In genomic region chr4:36485885-36486284, GRCh38 we compare ENCODE assay signal across 40 cellular contexts.
"Had no signal": no experiment of that assay in that cellular context is flagged by ENCODE, and none has a peak within 500 bp of the region (broad histone marks: within the 10 kb centered on the region; RNA-seq: fewer than 3 reads in every experiment).

No MANE protein-coding gene starts in this region.

- H3K4me1 Mint-ChIP-seq: activated naive CD4-positive, alpha-beta T cell treated with anti-CD3 and anti-CD28 coated beads, Interleukin-2, amount 10 ng/mL, durations not matched to agents 7 days and 5 days; activated naive CD4-positive, alpha-beta T cell treated with anti-CD3 and anti-CD28 coated beads, Interleukin-2, amount 50 U/mL, for 24 hours; activated naive CD8-positive, alpha-beta T cell treated with anti-CD3 and anti-CD28 coated beads for 36 hours; activated naive CD8-positive, alpha-beta T cell treated with anti-CD3 and anti-CD28 coated beads, Interleukin-2, amount 10 ng/mL, durations not matched to agents 7 days and 5 days; activated naive CD8-positive, alpha-beta T cell treated with anti-CD3 and anti-CD28 coated beads, Interleukin-2, amount 50 U/mL, for 24 hours; activated T-helper 17 cell treated with anti-CD3 and anti-CD28 coated beads, Interleukin-2, amount 50 U/mL, for 72 hours; brain; central memory CD8-positive, alpha-beta T cell had no signal

- H3K4me1 ChIP-seq: adrenal gland, ascending aorta, body of pancreas, breast epithelium had no signal

- H3K27ac ChIP-seq: adrenal gland, ascending aorta, body of pancreas, brain microvascular endothelial cell, breast epithelium, cardiac muscle cell had no signal

- FAIRE-seq: astrocyte, bronchial epithelial cell had no signal

- H3K36me3 Mint-ChIP-seq: activated naive CD4-positive, alpha-beta T cell treated with anti-CD3 and anti-CD28 coated beads, Interleukin-2, amount 10 ng/mL, durations not matched to agents 7 days and 5 days; activated naive CD4-positive, alpha-beta T cell treated with anti-CD3 and anti-CD28 coated beads, Interleukin-2, amount 50 U/mL, for 24 hours; activated naive CD4-positive, alpha-beta T cell treated with anti-CD3 and anti-CD28 coated beads, Interleukin-2, amount 50 U/mL, for 72 hours; activated naive CD8-positive, alpha-beta T cell; activated naive CD8-positive, alpha-beta T cell treated with anti-CD3 and anti-CD28 coated beads for 36 hours; activated naive CD8-positive, alpha-beta T cell treated with anti-CD3 and anti-CD28 coated beads, Interleukin-2, amount 10 ng/mL, durations not matched to agents 7 days and 5 days; brain had no signal

- H3K4me3 Mint-ChIP-seq: activated naive CD4-positive, alpha-beta T cell treated with anti-CD3 and anti-CD28 coated beads for 36 hours; activated naive CD4-positive, alpha-beta T cell treated with anti-CD3 and anti-CD28 coated beads, Interleukin-2, amount 10 ng/mL, durations not matched to agents 7 days and 5 days; activated naive CD4-positive, alpha-beta T cell treated with anti-CD3 and anti-CD28 coated beads, Interleukin-2, amount 50 U/mL, for 24 hours; activated naive CD8-positive, alpha-beta T cell; activated naive CD8-positive, alpha-beta T cell treated with anti-CD3 and anti-CD28 coated beads for 36 hours; activated naive CD8-positive, alpha-beta T cell treated with anti-CD3 and anti-CD28 coated beads, Interleukin-2, amount 10 ng/mL, durations not matched to agents 7 days and 5 days; activated naive CD8-positive, alpha-beta T cell treated with anti-CD3 and anti-CD28 coated beads, Interleukin-2, amount 50 U/mL, for 24 hours; activated T-cell treated with anti-CD3 and anti-CD28 coated beads, Interleukin-2, amount 50 U/mL, for 24 hours; activated T-cell treated with anti-CD3 and anti-CD28 coated beads, Interleukin-2, amount 50 U/mL, for 4 hours; activated T-cell treated with anti-CD3 and anti-CD28 coated beads, Interleukin-2, amount 50 U/mL, for 72 hours; activated T-helper 1 cell treated with anti-CD3 and anti-CD28 coated beads, Interleukin-12 subunit alpha, Interleukin-12 subunit beta, Interleukin-2, Interleukin-4 antibody, amounts not matched to agents 30 ng/mL and 10 ng/mL and 1 ng/mL, durations not matched to agents 14 hours and 24 hours and 36 hours; activated T-helper 17 cell treated with anti-CD3 and anti-CD28 coated beads, Interleukin-2, amount 50 U/mL, for 72 hours; brain; central memory CD8-positive, alpha-beta T cell had no signal

- H3K9me3 ChIP-seq: ascending aorta, body of pancreas, breast epithelium had no signal

- DNase-seq: activated effector memory CD4-positive, alpha-beta T cell treated with anti-CD3 and anti-CD28 coated beads, Interleukin-2, amount 50 U/mL, for 16 hours; activated effector memory CD4-positive, alpha-beta T cell treated with Interleukin-2 at 50 U/mL for 16 hours; activated gamma-delta T cell; activated gamma-delta T cell treated with Interleukin-2 at 50 U/mL for 16 hours; activated naive CD4-positive, alpha-beta T cell; activated naive CD4-positive, alpha-beta T cell treated with anti-CD3 and anti-CD28 coated beads for 36 hours; activated naive CD4-positive, alpha-beta T cell treated with anti-CD3 and anti-CD28 coated beads, Interleukin-2, amount 10 ng/mL, durations not matched to agents 7 days and 5 days; activated naive CD4-positive, alpha-beta T cell treated with anti-CD3 and anti-CD28 coated beads, Interleukin-2, amount 50 U/mL, for 16 hours; activated naive CD4-positive, alpha-beta T cell treated with Interleukin-2 at 50 U/mL for 16 hours; activated naive CD8-positive, alpha-beta T cell treated with anti-CD3 and anti-CD28 coated beads for 36 hours; activated naive CD8-positive, alpha-beta T cell treated with anti-CD3 and anti-CD28 coated beads, Interleukin-2, amount 10 ng/mL, durations not matched to agents 7 days and 5 days; activated naive CD8-positive, alpha-beta T cell treated with anti-CD3 and anti-CD28 coated beads, Interleukin-2, amount 50 U/mL, for 24 hours; activated T-cell treated with anti-CD3 and anti-CD28 coated beads, Interleukin-2, amount 50 U/mL, for 1 hour; activated T-cell treated with anti-CD3 and anti-CD28 coated beads, Interleukin-2, amount 50 U/mL, for 24 hours; activated T-cell treated with anti-CD3 and anti-CD28 coated beads, Interleukin-2, amount 50 U/mL, for 4 hours; activated T-cell treated with anti-CD3 and anti-CD28 coated beads, Interleukin-2, amount 50 U/mL, for 48 hours; activated T-cell treated with anti-CD3 and anti-CD28 coated beads, Interleukin-2, amount 50 U/mL, for 72 hours; adrenal gland; amniotic stem cell; amygdala; anterior cingulate cortex; aorta; body of pancreas; brain microvascular endothelial cell; caudate nucleus; central memory CD4-positive, alpha-beta T cell; cerebellar nuclear complex had no signal

- H3K9me3 Mint-ChIP-seq: activated naive CD4-positive, alpha-beta T cell treated with anti-CD3 and anti-CD28 coated beads for 36 hours; activated naive CD4-positive, alpha-beta T cell treated with anti-CD3 and anti-CD28 coated beads, Interleukin-2, amount 10 ng/mL, durations not matched to agents 7 days and 5 days; activated naive CD4-positive, alpha-beta T cell treated with anti-CD3 and anti-CD28 coated beads, Interleukin-2, amount 50 U/mL, for 24 hours; activated naive CD8-positive, alpha-beta T cell treated with anti-CD3 and anti-CD28 coated beads for 36 hours; activated naive CD8-positive, alpha-beta T cell treated with anti-CD3 and anti-CD28 coated beads, Interleukin-2, amount 10 ng/mL, durations not matched to agents 7 days and 5 days; activated naive CD8-positive, alpha-beta T cell treated with anti-CD3 and anti-CD28 coated beads, Interleukin-2, amount 50 U/mL, for 24 hours; activated T-cell treated with anti-CD3 and anti-CD28 coated beads, Interleukin-2, amount 50 U/mL, for 24 hours; activated T-cell treated with anti-CD3 and anti-CD28 coated beads, Interleukin-2, amount 50 U/mL, for 4 hours; activated T-cell treated with anti-CD3 and anti-CD28 coated beads, Interleukin-2, amount 50 U/mL, for 72 hours; activated T-helper 1 cell treated with anti-CD3 and anti-CD28 coated beads, Interleukin-12 subunit alpha, Interleukin-12 subunit beta, Interleukin-2, Interleukin-4 antibody, amounts not matched to agents 30 ng/mL and 10 ng/mL and 1 ng/mL, durations not matched to agents 14 hours and 24 hours and 36 hours; activated T-helper 17 cell treated with anti-CD3 and anti-CD28 coated beads, Interleukin-2, amount 50 U/mL, for 72 hours; activated T-helper 2 cell treated with anti-CD3 and anti-CD28 coated beads, Interferon-gamma antibody, Interleukin-2, Interleukin-4, amounts not matched to agents 10 μg/mL and 5 μg/mL and 100 μg/mL, durations not matched to agents 14 hours and 24 hours and 36 hours; central memory CD8-positive, alpha-beta T cell had no signal

- ATAC-seq: activated naive CD4-positive, alpha-beta T cell treated with anti-CD3 and anti-CD28 coated beads, Interleukin-2, amount 50 U/mL, for 72 hours; activated naive CD8-positive, alpha-beta T cell treated with anti-CD3 and anti-CD28 coated beads, Interleukin-2, amount 50 U/mL, for 24 hours; activated T-cell treated with anti-CD3 and anti-CD28 coated beads, Interleukin-2, amount 50 U/mL, for 4 hours; activated T-cell treated with anti-CD3 and anti-CD28 coated beads, Interleukin-2, amount 50 U/mL, for 72 hours; activated T-helper 17 cell treated with anti-CD3 and anti-CD28 coated beads, Interleukin-2, amount 50 U/mL, for 72 hours; body of pancreas had no signal

- H3K27me3 Mint-ChIP-seq: activated naive CD4-positive, alpha-beta T cell treated with anti-CD3 and anti-CD28 coated beads, Interleukin-2, amount 10 ng/mL, durations not matched to agents 7 days and 5 days; activated naive CD8-positive, alpha-beta T cell treated with anti-CD3 and anti-CD28 coated beads, Interleukin-2, amount 10 ng/mL, durations not matched to agents 7 days and 5 days; brain had no signal

- H3K36me3 ChIP-seq: adrenal gland, ascending aorta, brain microvascular endothelial cell, breast epithelium, cardiac muscle cell had no signal

- H3K4me3 ChIP-seq: adrenal gland, ascending aorta, body of pancreas, breast epithelium, cardiac muscle cell had no signal

- H3K27ac Mint-ChIP-seq: activated naive CD4-positive, alpha-beta T cell treated with anti-CD3 and anti-CD28 coated beads for 36 hours; activated naive CD4-positive, alpha-beta T cell treated with anti-CD3 and anti-CD28 coated beads, Interleukin-2, amount 10 ng/mL, durations not matched to agents 7 days and 5 days; activated naive CD4-positive, alpha-beta T cell treated with anti-CD3 and anti-CD28 coated beads, Interleukin-2, amount 50 U/mL, for 24 hours; activated naive CD4-positive, alpha-beta T cell treated with anti-CD3 and anti-CD28 coated beads, Interleukin-2, amount 50 U/mL, for 72 hours; activated naive CD8-positive, alpha-beta T cell; activated naive CD8-positive, alpha-beta T cell treated with anti-CD3 and anti-CD28 coated beads for 36 hours; activated naive CD8-positive, alpha-beta T cell treated with anti-CD3 and anti-CD28 coated beads, Interleukin-2, amount 10 ng/mL, durations not matched to agents 7 days and 5 days; activated naive CD8-positive, alpha-beta T cell treated with anti-CD3 and anti-CD28 coated beads, Interleukin-2, amount 50 U/mL, for 24 hours; activated T-cell treated with anti-CD3 and anti-CD28 coated beads, Interleukin-2, amount 50 U/mL, for 24 hours; activated T-cell treated with anti-CD3 and anti-CD28 coated beads, Interleukin-2, amount 50 U/mL, for 72 hours; activated T-helper 1 cell treated with anti-CD3 and anti-CD28 coated beads, Interleukin-12 subunit alpha, Interleukin-12 subunit beta, Interleukin-2, Interleukin-4 antibody, amounts not matched to agents 30 ng/mL and 10 ng/mL and 1 ng/mL, durations not matched to agents 14 hours and 24 hours and 36 hours; activated T-helper 17 cell treated with anti-CD3 and anti-CD28 coated beads, Interleukin-2, amount 50 U/mL, for 72 hours; activated T-helper 2 cell treated with anti-CD3 and anti-CD28 coated beads, Interferon-gamma antibody, Interleukin-2, Interleukin-4, amounts not matched to agents 10 μg/mL and 5 μg/mL and 100 μg/mL, durations not matched to agents 14 hours and 24 hours and 36 hours; brain had no signal

- H3K27me3 ChIP-seq: adrenal gland, ascending aorta, body of pancreas, brain microvascular endothelial cell, breast epithelium, cardiac muscle cell had no signal
